1 cellular context compared by ENCODE assay signal in the genomic region with DNA sequence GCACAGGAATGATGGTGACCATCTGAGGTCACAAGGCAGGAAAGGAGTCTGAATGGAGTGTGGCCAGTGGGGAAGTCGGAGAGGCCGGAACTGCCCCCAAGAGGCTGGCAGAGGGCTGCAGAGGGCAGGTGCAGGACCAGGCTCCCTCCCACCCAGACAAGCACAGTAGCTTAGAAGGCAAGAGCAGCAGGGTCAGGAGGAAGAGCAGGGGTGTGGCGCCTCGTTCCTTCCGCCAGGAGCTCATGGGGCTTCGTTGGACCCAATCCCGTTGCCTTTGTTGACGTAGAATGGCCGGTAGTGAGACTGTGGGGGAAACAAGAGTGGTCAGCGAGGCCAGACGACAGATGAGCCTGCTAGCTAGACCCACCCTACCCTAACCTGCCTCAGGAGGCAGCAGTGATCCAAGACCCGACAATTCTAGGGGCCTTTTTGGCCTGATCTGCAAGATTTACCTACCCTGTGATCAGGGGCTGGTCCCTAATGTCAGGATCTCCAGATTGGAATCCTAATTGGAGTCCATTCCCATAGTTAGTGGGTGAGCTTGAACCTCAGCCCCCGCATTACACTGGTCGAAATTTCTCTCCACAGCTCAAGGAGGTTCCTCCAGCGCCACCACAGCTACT.
TF ChIP-seq lines count a peak whose summit lies in the region.

No MANE protein-coding gene starts in this region.

TF ChIP-seq in K562, 482 proteins besides CTCF, POLR2A, EP300 and RAD21:
- no peak for TF ChIP-seq ZNF589 (CRISPR knock-in tag; IDR thresholded peaks at IDR 0.05; ENCODE audit: low read depth)
- no peak for TF ChIP-seq ZNF12 (CRISPR knock-in tag; IDR thresholded peaks at IDR 0.05)
- no peak for TF ChIP-seq TOE1 (IDR thresholded peaks at IDR 0.05; ENCODE audit: borderline replicate concordance)
- TF ChIP-seq TOE1 (CRISPR knock-in tag; IDR thresholded peaks at IDR 0.05; ENCODE audit: borderline replicate concordance, low read depth): no peak
- TF ChIP-seq NELFE (IDR thresholded peaks at IDR 0.05; ENCODE audit: insufficient read depth, insufficient read length): no peak
